Comparison of ENCODE assay signal across 8 cellular contexts in genomic region chr14:104676694-104677505, GRCh38. TPM values are rescaled to one million over a fixed set of nuclear protein-coding genes. Genes with fewer than 3 reads are reported as not detected.
A peak's percentile ranks its signal among the peaks of the same experiment; 100 is the strongest.
DNase-seq lines count a peak whose midpoint lies in the region; ATAC-seq and TF ChIP-seq lines count a peak whose summit lies in the region.

No MANE protein-coding gene starts in this region.

- ATAC-seq in HG03469 (IDR thresholded peaks at IDR 0.05; ENCODE audit: unreplicated experiment), result no peak

- H3K4me2 ChIP-seq in Loucy (ENCODE audit: low read depth, low read length, poor library complexity, severe bottlenecking), result peak overlapping the region; percentile 86

- no peaks in the 10 kb centered on the region for H3K79me2 ChIP-seq in Loucy (ENCODE audit: insufficient read depth, low read length)

- no peaks in the 10 kb centered on the region for H3K9me3 ChIP-seq in Loucy (ENCODE audit: insufficient read depth, low read depth, low read length)
- H3K9me3 ChIP-seq in mucosa of stomach (ENCODE audit: control insufficient read depth, low read length), result no peaks in the 10 kb centered on the region
- H3K9me3 ChIP-seq in testis, result no peaks in the 10 kb centered on the region

- intact Hi-C loops in testis (cut with DNase I; ENCODE audit: low total_unique reads), result no loop called here

- no peaks in the 10 kb centered on the region for H3F3A ChIP-seq in Loucy (ENCODE audit: low read depth)

- no peak for TF ChIP-seq POLR2A in testis (IDR thresholded peaks at IDR 0.05)

- H3K9ac ChIP-seq in Loucy (ENCODE audit: low read depth, low read length, poor library complexity, severe bottlenecking), result peak overlapping the region; percentile 91
- peak overlapping the region; percentile 86 for H3K9ac ChIP-seq in mucosa of stomach (ENCODE audit: low read length)

- H3K27ac ChIP-seq in brain microvascular endothelial cell (peak overlapping the region; percentile 88), testis (peak overlapping the region; percentile 79 to 80)

- peak overlapping the region; percentile 78 for H3K4me3 ChIP-seq in Loucy (ENCODE audit: low read length, poor library complexity, severe bottlenecking)
- peak overlapping the region; percentile 52 for H3K4me3 ChIP-seq in brain microvascular endothelial cell (ENCODE audit: low read depth, low read length)
- H3K4me3 ChIP-seq in mucosa of stomach (ENCODE audit: low read length), result no peak overlapping the region
- H3K4me3 ChIP-seq in testis, result peak overlapping the region; percentile 25 to 56

- H3K36me3 ChIP-seq in Loucy (ENCODE audit: insufficient read depth, low read length) (no peaks in the 10 kb centered on the region), brain microvascular endothelial cell (replicated peaks) (no peaks in the 10 kb centered on the region), mucosa of stomach (ENCODE audit: control insufficient read depth, insufficient read depth, low read length) (no peaks in the 10 kb centered on the region), testis (ENCODE audit: low read depth, missing control alignments) (no peaks in the 10 kb centered on the region)

- no peak for TF ChIP-seq CTCF in GM20000 (IDR thresholded peaks at IDR 0.05; ENCODE audit: extremely low read depth, missing control alignments)
- TF ChIP-seq CTCF in Loucy (conservative IDR thresholded peaks at IDR 0.05; ENCODE audit: low read length), result no peak
- no peak for TF ChIP-seq CTCF in brain microvascular endothelial cell (IDR thresholded peaks at IDR 0.05; ENCODE audit: low read depth, low read length, missing control alignments)
- TF ChIP-seq CTCF in testis (IDR thresholded peaks at IDR 0.05), result no peak

- peak overlapping the region; percentile 84 for H2AFZ ChIP-seq in Loucy (ENCODE audit: low read length)

- H3K27me3 ChIP-seq in Loucy (ENCODE audit: insufficient read depth, low read length, poor library complexity, severe bottlenecking) (no peaks in the 10 kb centered on the region), brain microvascular endothelial cell (replicated peaks) (no peaks in the 10 kb centered on the region), mucosa of stomach (ENCODE audit: control insufficient read depth, insufficient read depth, low read length) (no peaks in the 10 kb centered on the region), testis (no peaks in the 10 kb centered on the region)

- DNase-seq in GM20000 (ENCODE audit: low spot score) (peak; percentile 74), brain microvascular endothelial cell (no peak), testis (peak; percentile 47), COLO668 (lab: John Stamatoyannopoulos, UW; ENCODE audit: unreplicated experiment) (no peak), NCI-H748 treated with DMSO at 0.1 percent for 48 hours (lab: John Stamatoyannopoulos, UW) (no peak)

- WGBS in testis, 2 donors, result 5 to 14% methylated on average over 13 to 26 of the region's 29 CpGs

- H3K9me2 ChIP-seq in Loucy (replicated peaks; ENCODE audit: low read depth, low read length), result no peaks in the 10 kb centered on the region

- H4K20me1 ChIP-seq in Loucy (ENCODE audit: insufficient read depth, low read length, poor library complexity, severe bottlenecking), result no peaks in the 10 kb centered on the region

- H3K4me1 ChIP-seq in Loucy (ENCODE audit: insufficient read depth, low read length, poor library complexity, severe bottlenecking) (peaks cover 14% of the 10 kb centered on the region), mucosa of stomach (ENCODE audit: control insufficient read depth, insufficient read depth, low read length) (peaks cover 54% of the 10 kb centered on the region), testis (peaks cover 40% of the 10 kb centered on the region)

- in situ Hi-C loops in brain microvascular endothelial cell (cut with HindIII; ENCODE audit: low pct_ligation_motif_present, low sequenced_read_pairs), result no loop called here

RNA-seq across cellular contexts. Expression of gene INF2, which starts 12.5 kb away (rescaled TPM):
- total RNA-seq in testis, result 100 to 1,000 TPM; 244 to 328 TPM
- 50.5 TPM for polyA plus RNA-seq in testis (ENCODE audit: insufficient read depth, low read depth, low replicate concordance)

RNA-seq across cellular contexts. Expression of gene ADSS1, which starts 47.1 kb away (rescaled TPM):
- 10 to 100 TPM; 48.7 to 79.4 TPM for total RNA-seq in testis
- polyA plus RNA-seq in testis (ENCODE audit: insufficient read depth, low read depth, low replicate concordance), result 79.6 TPM

Comparison
In these comparisons a context has a peak if more than half of its experiments do, and no peak if none do; other contexts are left out.
1. DNase-seq: peak in GM20000 (single experiment) and testis (single experiment); none in brain microvascular endothelial cell (single experiment), COLO668 (single experiment) and NCI-H748 treated with DMSO at 0.1 percent for 48 hours (single experiment).